9 cellular contexts compared by ENCODE assay signal in genomic region chr5:181160144-181160754, GRCh38. TPM values are rescaled to one million over a fixed set of nuclear protein-coding genes. Genes with fewer than 3 reads are reported as not detected.
DNase-seq lines count a peak whose midpoint lies in the region; ATAC-seq and TF ChIP-seq lines count a peak whose summit lies in the region.
"Had no signal": no experiment of that assay in that cellular context is flagged by ENCODE, and none has a peak within 500 bp of the region (broad histone marks: within the 10 kb centered on the region; RNA-seq: fewer than 3 reads in every experiment).

No MANE protein-coding gene starts in this region.

- peak; percentile 66 for ATAC-seq in GM23338
- ATAC-seq in HG03565 (IDR thresholded peaks at IDR 0.05; ENCODE audit: unreplicated experiment): no peak

- no peaks in the 10 kb centered on the region for H3K36me3 ChIP-seq in GM23338 (ENCODE audit: insufficient read depth)
- no peaks in the 10 kb centered on the region for H3K36me3 ChIP-seq in esophagus squamous epithelium
- no peaks in the 10 kb centered on the region for H3K36me3 ChIP-seq in testis (ENCODE audit: low read depth, missing control alignments)

- TF ChIP-seq POLR2A in esophagus squamous epithelium (IDR thresholded peaks at IDR 0.05): peak in 1 of 4 donors; percentile 13
- TF ChIP-seq POLR2A in testis (IDR thresholded peaks at IDR 0.05): no peak

- H3K27ac Mint-ChIP-seq in GM23338: peak overlapping the region; percentile 97

- H3K27me3 ChIP-seq in GM23338 (ENCODE audit: insufficient read depth) (peaks cover 14% of the 10 kb centered on the region), esophagus squamous epithelium (peaks cover 0 to 45% (median 2%) of the 10 kb centered on the region in 4 donors), testis (no peaks in the 10 kb centered on the region)

- peak overlapping the region; percentile 92 for H2AFZ ChIP-seq in GM23338

- H3K9me2 ChIP-seq in GM23338 (ENCODE audit: insufficient read depth): no peaks in the 10 kb centered on the region; the same call in 1 of the 2 replicates

- H3K27ac ChIP-seq in GM23338 (ENCODE audit: low read depth): peak overlapping the region; percentile 90
- peak overlapping the region; percentile 32 to 91 (median 53) for H3K27ac ChIP-seq in esophagus squamous epithelium
- peak overlapping the region in 1 of 2 donors; percentile 36 for H3K27ac ChIP-seq in testis

- no peaks in the 10 kb centered on the region for H3K9me3 Mint-ChIP-seq in GM23338

- H3K36me3 Mint-ChIP-seq in GM23338 (ENCODE audit: low read depth): no peaks in the 10 kb centered on the region

- WGBS in esophagus squamous epithelium, 2 donors: 10% methylated on average over 2 of the region's 21 CpGs; no CpG with 5 or more reads in 1 of the 2 donors
- 39 to 57% methylated on average over 12 to 14 of the region's 21 CpGs for WGBS in testis, 2 donors

- H4K20me1 ChIP-seq in GM23338 (replicated peaks; ENCODE audit: insufficient read depth): no peaks in the 10 kb centered on the region

- no peaks in the 10 kb centered on the region for H3K79me2 ChIP-seq in GM23338 (replicated peaks; ENCODE audit: insufficient read depth)

- H3K4me1 ChIP-seq in GM23338 (ENCODE audit: insufficient read depth): peaks cover 10% of the 10 kb centered on the region
- H3K4me1 ChIP-seq in esophagus squamous epithelium: peaks cover 0 to 22% (median 8%) of the 10 kb centered on the region in 3 donors
- H3K4me1 ChIP-seq in testis: no peaks in the 10 kb centered on the region

- DNase-seq in DMS 273 treated with DMSO at 0.1 percent for 48 hours (lab: John Stamatoyannopoulos, UW): peak; percentile 9
- DNase-seq in GM23338 (ENCODE audit: low spot score): peak; percentile 91
- DNase-seq in NCI-H69 (lab: John Stamatoyannopoulos, UW): peak; percentile 62
- DNase-seq in activated T-cell treated with anti-CD3 and anti-CD28 coated beads for 24 hours (ENCODE audit: low read depth): peak; percentile 76
- DNase-seq in esophagus squamous epithelium (lab: John Stamatoyannopoulos, UW): peak; percentile 25
- peak in 48 of 56 donors; percentile 5 to 80 (median 39) for DNase-seq in nucleus accumbens (lab: John Stamatoyannopoulos, UW)
- peak; percentile 24 for DNase-seq in testis

- H3K4me3 Mint-ChIP-seq in GM23338: peak overlapping the region; percentile 63; the same call in 2 of the 3 replicates

- intact Hi-C loops in esophagus squamous epithelium (cut with DNase I): no loop called here
- intact Hi-C loops in testis (cut with DNase I; ENCODE audit: low total_unique reads): no loop called here

- H3F3A ChIP-seq in GM23338 (replicated peaks; ENCODE audit: low read depth): no peaks in the 10 kb centered on the region; the same call in 1 of the 2 replicates

- H3K9me3 ChIP-seq in esophagus squamous epithelium (no peaks in the 10 kb centered on the region), testis (no peaks in the 10 kb centered on the region)

- peak overlapping the region; percentile 50 for H3K4me3 ChIP-seq in GM23338
- H3K4me3 ChIP-seq in esophagus squamous epithelium: peak overlapping the region in 2 of 4 donors; percentile 36 to 58
- H3K4me3 ChIP-seq in testis: peak overlapping the region in 1 of 2 donors; percentile 41

- H3K4me1 Mint-ChIP-seq in GM23338: peaks cover 17% of the 10 kb centered on the region

- TF ChIP-seq CTCF in GM23338 (conservative IDR thresholded peaks at IDR 0.05; ENCODE audit: low read depth in 2 of 2) (no peak), esophagus squamous epithelium (IDR thresholded peaks at IDR 0.05) (no peak), testis (IDR thresholded peaks at IDR 0.05) (no peak)

- peaks cover 40% of the 10 kb centered on the region for H3K27me3 Mint-ChIP-seq in GM23338 (ENCODE audit: insufficient read depth, low read depth, poor library complexity)

- H3K4me2 ChIP-seq in GM23338: peak overlapping the region; percentile 78; the same call in 1 of the 2 replicates

TF ChIP-seq in GM23338, 12 proteins besides CTCF, POLR2A, EP300 and RAD21:
- peak; percentile 62 for TF ChIP-seq POLR2AphosphoS5 (IDR thresholded peaks at IDR 0.05; ENCODE audit: low read depth)
- TF ChIP-seq, protein P1, sequence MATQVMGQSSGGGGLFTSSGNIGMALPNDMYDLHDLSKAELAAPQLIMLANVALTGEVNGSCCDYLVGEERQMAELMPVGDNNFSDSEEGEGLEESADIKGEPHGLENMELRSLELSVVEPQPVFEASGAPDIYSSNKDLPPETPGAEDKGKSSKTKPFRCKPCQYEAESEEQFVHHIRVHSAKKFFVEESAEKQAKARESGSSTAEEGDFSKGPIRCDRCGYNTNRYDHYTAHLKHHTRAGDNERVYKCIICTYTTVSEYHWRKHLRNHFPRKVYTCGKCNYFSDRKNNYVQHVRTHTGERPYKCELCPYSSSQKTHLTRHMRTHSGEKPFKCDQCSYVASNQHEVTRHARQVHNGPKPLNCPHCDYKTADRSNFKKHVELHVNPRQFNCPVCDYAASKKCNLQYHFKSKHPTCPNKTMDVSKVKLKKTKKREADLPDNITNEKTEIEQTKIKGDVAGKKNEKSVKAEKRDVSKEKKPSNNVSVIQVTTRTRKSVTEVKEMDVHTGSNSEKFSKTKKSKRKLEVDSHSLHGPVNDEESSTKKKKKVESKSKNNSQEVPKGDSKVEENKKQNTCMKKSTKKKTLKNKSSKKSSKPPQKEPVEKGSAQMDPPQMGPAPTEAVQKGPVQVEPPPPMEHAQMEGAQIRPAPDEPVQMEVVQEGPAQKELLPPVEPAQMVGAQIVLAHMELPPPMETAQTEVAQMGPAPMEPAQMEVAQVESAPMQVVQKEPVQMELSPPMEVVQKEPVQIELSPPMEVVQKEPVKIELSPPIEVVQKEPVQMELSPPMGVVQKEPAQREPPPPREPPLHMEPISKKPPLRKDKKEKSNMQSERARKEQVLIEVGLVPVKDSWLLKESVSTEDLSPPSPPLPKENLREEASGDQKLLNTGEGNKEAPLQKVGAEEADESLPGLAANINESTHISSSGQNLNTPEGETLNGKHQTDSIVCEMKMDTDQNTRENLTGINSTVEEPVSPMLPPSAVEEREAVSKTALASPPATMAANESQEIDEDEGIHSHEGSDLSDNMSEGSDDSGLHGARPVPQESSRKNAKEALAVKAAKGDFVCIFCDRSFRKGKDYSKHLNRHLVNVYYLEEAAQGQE (IDR thresholded peaks at IDR 0.05; ENCODE audit: unreplicated experiment): no peak
- TF ChIP-seq CREB1 (CRISPR knock-in tag; IDR thresholded peaks at IDR 0.05; ENCODE audit: low read depth): peak; percentile 77

RNA-seq across cellular contexts. Expression of gene OR2V2, which starts 12.9 kb away (rescaled TPM):
- not detected in 2 replicates for total RNA-seq in GM23338 (2014; rRNA removed; shearing (Covaris generic))
- not detected in 2 replicates for polyA plus RNA-seq in GM23338 (2016; fragmentation: Nextera tagmentation; extraction: Ambion mirVana)
- not detected for total RNA-seq in esophagus squamous epithelium
- total RNA-seq in testis: not detected
- polyA plus RNA-seq in testis (ENCODE audit: insufficient read depth, low read depth, low replicate concordance): not detected
- polyA plus RNA-seq: adipose tissue had no signal

RNA-seq across cellular contexts. Expression of gene OR2V1, which starts 29.3 kb away (rescaled TPM):
- not detected in 2 replicates for total RNA-seq in GM23338 (2014; rRNA removed; shearing (Covaris generic))
- polyA plus RNA-seq in GM23338 (2016; fragmentation: Nextera tagmentation; extraction: Ambion mirVana) (not detected in 2 replicates), testis (ENCODE audit: insufficient read depth, low read depth, low replicate concordance) (not detected)
- total RNA-seq in esophagus squamous epithelium (not detected), testis (not detected)
- polyA plus RNA-seq: adipose tissue had no signal

RNA-seq across cellular contexts. Expression of gene TRIM7, which starts 44.7 kb away (rescaled TPM):
- 0.56 and 0.66 TPM in 2 replicates for total RNA-seq in GM23338 (2014; rRNA removed; shearing (Covaris generic))
- 0.37 and 0.53 TPM in 2 replicates for polyA plus RNA-seq in GM23338 (2016; fragmentation: Nextera tagmentation; extraction: Ambion mirVana)
- total RNA-seq in esophagus squamous epithelium: 10 to 100 TPM; 44.8 to 80.6 (median 54.5) TPM
- total RNA-seq in testis: under 1 TPM; 0.43 to 0.87 TPM
- polyA plus RNA-seq in testis (ENCODE audit: insufficient read depth, low read depth, low replicate concordance): 0.47 TPM

Comparison
In these comparisons a context has a peak if more than half of its experiments do, and no peak if none do; other contexts are left out.
1. DNase-seq: peak in every context shown above with its lines; median percentile 91 in GM23338; 76 in activated T-cell treated with anti-CD3 and anti-CD28 coated beads for 24 hours; 62 in NCI-H69; 39 in nucleus accumbens; 25 in esophagus squamous epithelium; 24 in testis; 9 in DMS 273 treated with DMSO at 0.1 percent for 48 hours.
2. RNA of gene TRIM7, which starts 44.7 kb away (total RNA-seq): 44.8 to 80.6 TPM in esophagus squamous epithelium; 0.43 to 0.87 TPM in testis and 0.56 to 0.66 TPM in GM23338; every median in the first group is over 10 times any median in the second.